Comparison of ENCODE assay signal across 11 cellular contexts in the genomic region with DNA sequence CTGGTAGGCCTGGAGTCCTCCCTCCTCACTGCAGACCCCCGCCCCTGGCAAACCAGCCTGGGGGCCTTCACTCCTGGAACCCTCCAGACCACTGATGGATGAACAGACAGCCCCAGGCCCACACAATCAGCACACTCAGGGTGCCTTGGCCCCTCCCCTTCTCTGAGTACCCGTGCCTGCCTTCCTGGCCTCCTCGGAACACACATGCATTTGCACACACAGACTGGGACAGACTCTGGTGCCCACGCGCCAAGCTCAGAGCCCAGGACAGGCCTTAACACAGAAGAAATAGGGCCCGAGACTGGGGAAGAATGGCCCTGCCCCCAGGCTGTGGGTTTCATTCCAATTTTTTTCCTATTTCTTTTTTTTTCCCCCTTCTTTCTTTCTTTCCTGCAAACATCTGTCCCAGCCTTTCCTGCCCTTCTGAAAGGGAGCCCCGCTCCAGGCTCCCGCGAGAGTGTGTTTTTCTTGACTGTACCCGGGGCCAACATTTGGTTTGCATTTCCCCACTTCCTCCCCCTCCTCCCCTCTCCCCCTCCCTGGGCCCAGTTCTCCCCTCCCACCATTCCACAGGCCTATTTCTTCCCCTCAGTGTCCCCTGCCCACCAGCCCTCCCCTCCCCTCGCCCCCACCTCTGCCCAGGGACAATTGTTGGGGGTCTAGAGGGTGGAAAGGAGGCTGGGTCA. TPM values are rescaled to one million over a fixed set of nuclear protein-coding genes. Genes with fewer than 3 reads are reported as not detected.
DNase-seq lines count a peak whose midpoint lies in the region; ATAC-seq and TF ChIP-seq lines count a peak whose summit lies in the region.
"Had no signal": no experiment of that assay in that cellular context is flagged by ENCODE, and none has a peak within 500 bp of the region (broad histone marks: within the 10 kb centered on the region; RNA-seq: fewer than 3 reads in every experiment).

No MANE protein-coding gene starts in this region.

- no peaks in the 10 kb centered on the region for H3K9me3 ChIP-seq in colonic mucosa
- no peaks in the 10 kb centered on the region for H3K9me3 ChIP-seq in mesodermal cell (ENCODE audit: control insufficient read depth, low read length)
- no peaks in the 10 kb centered on the region for H3K9me3 ChIP-seq in tibial artery

- POLR2A ChIA-PET in T-cell (lab: Charles Lee) = no interaction called here

- ATAC-seq in GM18868 (IDR thresholded peaks at IDR 0.05; ENCODE audit: unreplicated experiment) (no peak), T-cell (replicated peaks in 1 of 4) (no peak), GM19324 (IDR thresholded peaks at IDR 0.05; ENCODE audit: low FRiP score, unreplicated experiment) (no peak)

- H3K27ac Mint-ChIP-seq in HFFc6 = peak overlapping the region; percentile 83
- H3K27ac Mint-ChIP-seq in T-cell = no peak overlapping the region
- H3K27ac Mint-ChIP-seq: IgD-negative memory B cell; T-helper 1 cell treated with Interleukin-12 subunit alpha and Interleukin-12 subunit beta and Interleukin-4 antibody, amounts not matched to agents 30 μg/mL and 1 μg/mL, for 36 hours had no signal

- 39 to 40% methylated on average over 9 to 10 of the region's 11 CpGs for WGBS in mesodermal cell (ENCODE audit: insufficient coverage in 2 of 2), 2 experiments

- H3K4me1 ChIP-seq in colonic mucosa = no peaks in the 10 kb centered on the region
- peaks cover 78% of the 10 kb centered on the region for H3K4me1 ChIP-seq in mesodermal cell (ENCODE audit: control insufficient read depth, insufficient read depth, low read length, poor library complexity, severe bottlenecking)
- H3K4me1 ChIP-seq in tibial artery = peaks cover 4 to 76% (median 35%) of the 10 kb centered on the region in 4 donors

- intact Hi-C loops in colonic mucosa (cut with DNase I) = no loop called here
- intact Hi-C loops in tibial artery (cut with DNase I; ENCODE audit: low total_unique reads) = no loop called here

- peaks cover 1% of the 10 kb centered on the region for H3K27me3 Mint-ChIP-seq in HFFc6 (ENCODE audit: insufficient read depth)
- H3K27me3 Mint-ChIP-seq in T-cell = peaks cover 21 to 25% of the 10 kb centered on the region in 2 donors

- H3K27ac ChIP-seq in colonic mucosa = peak overlapping the region; percentile 42
- peak overlapping the region; percentile 77 for H3K27ac ChIP-seq in mesodermal cell (ENCODE audit: low read depth, low read length, severe bottlenecking)
- H3K27ac ChIP-seq in tibial artery = peak overlapping the region; percentile 80 to 81

- H3K4me1 Mint-ChIP-seq in HFFc6 (ENCODE audit: low read depth) (peaks cover 92% of the 10 kb centered on the region), T-cell (no peaks in the 10 kb centered on the region)

- H3K4me3 Mint-ChIP-seq in HFFc6 = peak overlapping the region; percentile 90
- no peak overlapping the region for H3K4me3 Mint-ChIP-seq in T-cell
- H3K4me3 Mint-ChIP-seq: IgD-negative memory B cell; T-helper 1 cell treated with Interleukin-12 subunit alpha and Interleukin-12 subunit beta and Interleukin-4 antibody, amounts not matched to agents 30 μg/mL and 1 μg/mL, for 36 hours had no signal

- H3K27me3 ChIP-seq in colonic mucosa (no peaks in the 10 kb centered on the region), tibial artery (no peaks in the 10 kb centered on the region)

- H3K9me3 Mint-ChIP-seq in HFFc6 (no peaks in the 10 kb centered on the region), T-cell (no peaks in the 10 kb centered on the region)
- H3K9me3 Mint-ChIP-seq: IgD-negative memory B cell; T-helper 1 cell treated with Interleukin-12 subunit alpha and Interleukin-12 subunit beta and Interleukin-4 antibody, amounts not matched to agents 30 μg/mL and 1 μg/mL, for 36 hours had no signal

- H3K36me3 ChIP-seq in colonic mucosa (no peaks in the 10 kb centered on the region), mesodermal cell (ENCODE audit: control insufficient read depth, insufficient read depth, low read length) (no peaks in the 10 kb centered on the region), tibial artery (no peaks in the 10 kb centered on the region)

- CTCF ChIA-PET in T-cell (lab: Charles Lee) = interaction anchor here in 1 of 2 donors (0.6 kb wide), 1 partner anchor 940 kb away, joined by 4 read pairs; no protein-coding TSS in a partner anchor

- no peak for DNase-seq in HFFc6
- DNase-seq in colonic mucosa = peak; percentile 33
- DNase-seq in tibial artery = peak; percentile 64 to 86
- DNase-seq in NCI-H510A treated with DMSO at 0.1 percent for 48 hours (lab: John Stamatoyannopoulos, UW) = no peak
- no peak for DNase-seq in T-cell
- DNase-seq: GF-D8 had no signal

- no peak for TF ChIP-seq CTCF in HFFc6 (IDR thresholded peaks at IDR 0.05)
- no peak for TF ChIP-seq CTCF in colonic mucosa (IDR thresholded peaks at IDR 0.05)
- no peak for TF ChIP-seq CTCF in tibial artery (IDR thresholded peaks at IDR 0.05)

- H3K9ac ChIP-seq in colonic mucosa (ENCODE audit: low read depth in 2 of 2, low read length in 2 of 2) = peak overlapping the region in 1 of 2 donors; percentile 8

- H3K4me3 ChIP-seq in colonic mucosa (no peak overlapping the region), mesodermal cell (ENCODE audit: extremely low read depth, insufficient read depth, low read length, poor library complexity, severe bottlenecking) (peak overlapping the region; percentile 16), tibial artery (peak overlapping the region; percentile 52 to 58)

- H3K36me3 Mint-ChIP-seq in HFFc6 (ENCODE audit: low read depth) (peaks cover 7% of the 10 kb centered on the region), T-cell (no peaks in the 10 kb centered on the region)

RNA-seq across cellular contexts. Expression of gene TNS1, which starts 0.6 kb away (rescaled TPM):
- total RNA-seq in HFFc6 (2021; fragmentation: NEBNext Ultra II Directional; extraction: Animal tissue kit (Norgen Biotek cat#: 25700)) = 100 to 1,000 TPM; 113 to 139 (median 126) TPM
- total RNA-seq in colonic mucosa (100 to 1,000 TPM in 1 of 2 donors, 10 to 100 TPM in 1; 20.6 to 164 TPM), T-cell (1 to 10 TPM in 3 of 5 donors, under 1 TPM in 2; 0.28 to 2.1 (median 1.3) TPM)
- 26.9 TPM for polyA plus RNA-seq in mesodermal cell (2013, experiment 1 of 2)
- polyA plus RNA-seq in mesodermal cell (2013, experiment 2 of 2) = 24.8 TPM
- polyA plus RNA-seq: IgD-negative memory B cell had no signal

Comparison
In these comparisons a context has a peak if more than half of its experiments do, and no peak if none do; other contexts are left out.
1. DNase-seq: peak in colonic mucosa (single experiment) and tibial artery (2 of 2); none in HFFc6 (single experiment), NCI-H510A treated with DMSO at 0.1 percent for 48 hours (single experiment) and T-cell (0 of 34).
2. RNA of gene TNS1, which starts 0.6 kb away (total RNA-seq): 20.6 to 164 TPM in colonic mucosa and 113 to 139 TPM in HFFc6; 0.28 to 2.1 TPM in T-cell; every median in the first group is over 4 times any median in the second.
3. Peak in every context shown above with its lines, with median percentiles within 50 percentile points of each other: H3K27ac ChIP-seq.